In genomic region chr9:97874617-97875016, GRCh38 we compare ENCODE assay signal across 19 cellular contexts. TPM values are rescaled to one million over a fixed set of nuclear protein-coding genes. Genes with fewer than 3 reads are reported as not detected.
"Had no signal": no experiment of that assay in that cellular context is flagged by ENCODE, and none has a peak within 500 bp of the region (broad histone marks: within the 10 kb centered on the region; RNA-seq: fewer than 3 reads in every experiment).

No MANE protein-coding gene starts in this region.

- ATAC-seq: left ventricle myocardium superior, natural killer cell had no signal

- H3K36me3 ChIP-seq: ascending aorta, esophagus squamous epithelium, transverse colon, vagina had no signal

- H3K4me3 Mint-ChIP-seq: activated naive CD4-positive, alpha-beta T cell treated with anti-CD3 and anti-CD28 coated beads, Interleukin-2, amount 10 ng/mL, durations not matched to agents 7 days and 5 days; natural killer cell had no signal

- FAIRE-seq: colon, endometrium had no signal

- H3K9me3 Mint-ChIP-seq: activated naive CD4-positive, alpha-beta T cell treated with anti-CD3 and anti-CD28 coated beads, Interleukin-2, amount 10 ng/mL, durations not matched to agents 7 days and 5 days; natural killer cell had no signal

- H3K27ac Mint-ChIP-seq: activated naive CD4-positive, alpha-beta T cell treated with anti-CD3 and anti-CD28 coated beads, Interleukin-2, amount 10 ng/mL, durations not matched to agents 7 days and 5 days; natural killer cell had no signal

- H3K27ac ChIP-seq: ascending aorta, transverse colon, vagina, VCaP had no signal

- H3K4me1 Mint-ChIP-seq: activated naive CD4-positive, alpha-beta T cell treated with anti-CD3 and anti-CD28 coated beads, Interleukin-2, amount 10 ng/mL, durations not matched to agents 7 days and 5 days; natural killer cell had no signal

- H3K36me3 Mint-ChIP-seq: activated naive CD4-positive, alpha-beta T cell treated with anti-CD3 and anti-CD28 coated beads, Interleukin-2, amount 10 ng/mL, durations not matched to agents 7 days and 5 days; natural killer cell had no signal

- H3K4me3 ChIP-seq: ascending aorta, esophagus squamous epithelium, transverse colon, vagina had no signal

- H3K9me3 ChIP-seq: ascending aorta, esophagus squamous epithelium, transverse colon, vagina had no signal

- H3K27me3 ChIP-seq: ascending aorta, esophagus squamous epithelium, transverse colon, vagina had no signal

- DNase-seq: activated CD4-positive, alpha-beta T cell treated with anti-CD3 and anti-CD28 coated beads for 1 hour; activated CD4-positive, alpha-beta T cell treated with anti-CD3 and anti-CD28 coated beads, Interleukin-2, amount 50 U/mL, for 4 hours; activated naive CD4-positive, alpha-beta T cell treated with anti-CD3 and anti-CD28 coated beads, Interleukin-2, amount 10 ng/mL, durations not matched to agents 7 days and 5 days; esophagus squamous epithelium; hippocampal formation; left ventricle myocardium superior; mesendoderm; natural killer cell; posterior cingulate gyrus; stimulated activated CD4-positive, alpha-beta T cell treated with anti-CD3 and anti-CD28 coated beads, Interleukin-4, amount 100 ng/mL, for 24 hours; stimulated activated CD8-positive, alpha-beta memory T cell treated with anti-CD3 and anti-CD28 coated beads, Interleukin-4, amount 100 ng/mL, for 48 hours; stimulated activated naive CD4-positive, alpha-beta T cell treated with Interleukin-2 at 50 U/mL for 16 hours; transverse colon had no signal

- H3K4me1 ChIP-seq: ascending aorta had no signal

RNA-seq across cellular contexts. Expression of gene FOXE1, which starts 21.6 kb away (rescaled TPM):
- total RNA-seq: ascending aorta, cardiac septum, left ventricle myocardium superior, natural killer cell, transverse colon had no signal
